Comparison of ENCODE assay signal across 22 cellular contexts in genomic region chr20:23295934-23296333, GRCh38.
"Had no signal": no experiment of that assay in that cellular context is flagged by ENCODE, and none has a peak within 500 bp of the region (broad histone marks: within the 10 kb centered on the region; RNA-seq: fewer than 3 reads in every experiment).

No MANE protein-coding gene starts in this region.

- H3K4me2 ChIP-seq: SK-N-SH had no signal

- H3K27ac ChIP-seq: RWPE1, VCaP had no signal

- ATAC-seq: activated T-cell treated with anti-CD3 and anti-CD28 coated beads, Interleukin-2, amount 50 U/mL, for 4 hours had no signal

- FAIRE-seq: astrocyte had no signal

- H3K27me3 ChIP-seq: MG63, Peyer's patch had no signal

- H3K36me3 ChIP-seq: MG63, Peyer's patch had no signal

- DNase-seq: activated CD4-positive, alpha-beta memory T cell treated with anti-CD3 and anti-CD28 coated beads for 36 hours; activated CD4-positive, alpha-beta T cell treated with anti-CD3 and anti-CD28 coated beads, Interleukin-2, amount 10 ng/mL, durations not matched to agents 7 days and 5 days; activated CD4-positive, CD25-positive, alpha-beta regulatory T cell; activated CD8-positive, alpha-beta memory T cell treated with anti-CD3 and anti-CD28 coated beads for 24 hours; activated effector memory CD4-positive, alpha-beta T cell treated with anti-CD3 and anti-CD28 coated beads, Interleukin-2, amount 50 U/mL, for 16 hours; activated naive CD4-positive, alpha-beta T cell treated with anti-CD3 and anti-CD28 coated beads for 36 hours; activated T-cell treated with anti-CD3 and anti-CD28 coated beads, Interleukin-2, amount 50 U/mL, for 4 hours; amygdala; MG63; MV-4-11; NCI-H1092 treated with DMSO at 0.1 percent for 48 hours; NCI-H1436; NCI-H187; NCI-H2081; NCI-H524; Peyer's patch; SHP77 treated with DMSO at 0.1 percent for 48 hours; SK-N-SH; T-helper 1 cell had no signal

- H3K9me3 ChIP-seq: MG63, Peyer's patch, SK-N-SH had no signal

- H3K4me3 ChIP-seq: MG63, Peyer's patch had no signal

- H3K9ac ChIP-seq: SK-N-SH had no signal

- H3K4me1 ChIP-seq: Peyer's patch had no signal
